In genomic region chrX:55161581-55161980, GRCh38 we compare ENCODE assay signal across 9 cellular contexts. TPM values are rescaled to one million over a fixed set of nuclear protein-coding genes. Genes with fewer than 3 reads are reported as not detected.
DNase-seq lines count a peak whose midpoint lies in the region; ATAC-seq and TF ChIP-seq lines count a peak whose summit lies in the region.
"Had no signal": no experiment of that assay in that cellular context is flagged by ENCODE, and none has a peak within 500 bp of the region (broad histone marks: within the 10 kb centered on the region; RNA-seq: fewer than 3 reads in every experiment).

No MANE protein-coding gene starts in this region.

- H3K4me3 Mint-ChIP-seq in activated CD4-positive, alpha-beta T cell treated with anti-CD3 and anti-CD28 coated beads, Interleukin-2, amount 10 ng/mL, durations not matched to agents 24 days and 14 days: peak overlapping the region; percentile 90
- peak overlapping the region; percentile 85 for H3K4me3 Mint-ChIP-seq in activated CD4-positive, alpha-beta memory T cell treated with anti-CD3 and anti-CD28 coated beads, Interleukin-2, amount 10 ng/mL, durations not matched to agents 7 days and 5 days

- peaks cover 1% of the 10 kb centered on the region for H3K36me3 Mint-ChIP-seq in activated CD4-positive, alpha-beta T cell treated with anti-CD3 and anti-CD28 coated beads, Interleukin-2, amount 10 ng/mL, durations not matched to agents 24 days and 14 days (ENCODE audit: low read depth)
- H3K36me3 Mint-ChIP-seq in activated CD4-positive, alpha-beta memory T cell treated with anti-CD3 and anti-CD28 coated beads, Interleukin-2, amount 10 ng/mL, durations not matched to agents 7 days and 5 days (ENCODE audit: low read depth): no peaks in the 10 kb centered on the region

- peak overlapping the region; percentile 93 for H3K27ac ChIP-seq in left ventricle myocardium inferior (replicated peaks)

- peaks cover 10% of the 10 kb centered on the region for H3K4me1 Mint-ChIP-seq in activated CD4-positive, alpha-beta T cell treated with anti-CD3 and anti-CD28 coated beads, Interleukin-2, amount 10 ng/mL, durations not matched to agents 24 days and 14 days
- peaks cover 17% of the 10 kb centered on the region for H3K4me1 Mint-ChIP-seq in activated CD4-positive, alpha-beta memory T cell treated with anti-CD3 and anti-CD28 coated beads, Interleukin-2, amount 10 ng/mL, durations not matched to agents 7 days and 5 days

- peaks cover 17% of the 10 kb centered on the region for H3K27me3 Mint-ChIP-seq in activated CD4-positive, alpha-beta T cell treated with anti-CD3 and anti-CD28 coated beads, Interleukin-2, amount 10 ng/mL, durations not matched to agents 24 days and 14 days
- peaks cover 3% of the 10 kb centered on the region for H3K27me3 Mint-ChIP-seq in activated CD4-positive, alpha-beta memory T cell treated with anti-CD3 and anti-CD28 coated beads, Interleukin-2, amount 10 ng/mL, durations not matched to agents 7 days and 5 days

- POLR2A ChIA-PET in activated CD4-positive, alpha-beta memory T cell treated with anti-CD3 and anti-CD28 coated beads, Interleukin-2, amount 10 ng/mL, durations not matched to agents 7 days and 5 days (lab: Charles Lee): interaction anchor here (0.6 to 1.5 kb wide), 4 partner anchors 161 to 522 kb away, joined by 3 to 8 read pairs (median 4); partner anchors contain the start of gene APEX2

- no peaks in the 10 kb centered on the region for H3K27me3 ChIP-seq in left ventricle myocardium inferior (ENCODE audit: low read depth)

- no peak for DNase-seq in activated CD4-positive, alpha-beta T cell treated with anti-CD3 and anti-CD28 coated beads, Interleukin-2, amount 10 ng/mL, durations not matched to agents 24 days and 14 days
- no peak for DNase-seq in activated CD4-positive, alpha-beta T cell treated with anti-CD3 and anti-CD28 coated beads for 1 hour
- DNase-seq in activated CD4-positive, alpha-beta memory T cell treated with anti-CD3 and anti-CD28 coated beads, Interleukin-2, amount 10 ng/mL, durations not matched to agents 7 days and 5 days: peak; percentile 15
- DNase-seq in left ventricle myocardium inferior (no peak), retinal pigment epithelial cell (ENCODE audit: low read depth) (no peak), retina (no peak)

- no peaks in the 10 kb centered on the region for H3K9me3 Mint-ChIP-seq in activated CD4-positive, alpha-beta T cell treated with anti-CD3 and anti-CD28 coated beads, Interleukin-2, amount 10 ng/mL, durations not matched to agents 24 days and 14 days
- no peaks in the 10 kb centered on the region for H3K9me3 Mint-ChIP-seq in activated CD4-positive, alpha-beta memory T cell treated with anti-CD3 and anti-CD28 coated beads, Interleukin-2, amount 10 ng/mL, durations not matched to agents 7 days and 5 days

- intact Hi-C loops in activated CD4-positive, alpha-beta T cell treated with anti-CD3 and anti-CD28 coated beads, Interleukin-2, amount 10 ng/mL, durations not matched to agents 24 days and 14 days (cut with micrococcal nuclease): loop anchor here (1.0 to 5.0 kb wide), 6 partner anchors 161 to 1119 kb away; partner anchors contain the start of genes APEX2, PHF8 and TSR2
- intact Hi-C loops in left ventricle myocardium inferior (cut with micrococcal nuclease): no loop called here

- TF ChIP-seq CTCF in left ventricle myocardium inferior (IDR thresholded peaks at IDR 0.05; ENCODE audit: borderline replicate concordance) (no peak), retinal pigment epithelial cell (conservative IDR thresholded peaks at IDR 0.05; ENCODE audit: low read depth, low read length) (no peak)

- H3K4me1 ChIP-seq in left ventricle myocardium inferior: peaks cover 14% of the 10 kb centered on the region

- H3K9me3 ChIP-seq in left ventricle myocardium inferior (replicated peaks): no peaks in the 10 kb centered on the region

- H3K4me3 ChIP-seq in left ventricle myocardium inferior (peak overlapping the region; percentile 71), retinal pigment epithelial cell (ENCODE audit: low read length) (peak overlapping the region; percentile 70)

- ATAC-seq in HG03135 (IDR thresholded peaks at IDR 0.05; ENCODE audit: unreplicated experiment) (no peak), GM21825 (IDR thresholded peaks at IDR 0.05; ENCODE audit: unreplicated experiment) (no peak)

- peak overlapping the region; percentile 97 for H3K27ac Mint-ChIP-seq in activated CD4-positive, alpha-beta T cell treated with anti-CD3 and anti-CD28 coated beads, Interleukin-2, amount 10 ng/mL, durations not matched to agents 24 days and 14 days
- peak overlapping the region; percentile 95 for H3K27ac Mint-ChIP-seq in activated CD4-positive, alpha-beta memory T cell treated with anti-CD3 and anti-CD28 coated beads, Interleukin-2, amount 10 ng/mL, durations not matched to agents 7 days and 5 days

- no peaks in the 10 kb centered on the region for H3K36me3 ChIP-seq in left ventricle myocardium inferior

- CTCF ChIA-PET in activated CD4-positive, alpha-beta memory T cell treated with anti-CD3 and anti-CD28 coated beads, Interleukin-2, amount 10 ng/mL, durations not matched to agents 7 days and 5 days (lab: Charles Lee): interaction anchor here (0.9 to 1.2 kb wide), 3 partner anchors 161 to 327 kb away, joined by 3 to 6 read pairs (median 5); partner anchors contain the start of genes APEX2 and MAGEH1

RNA-seq across cellular contexts. Expression of gene PAGE5, which starts 58.6 kb away (rescaled TPM):
- total RNA-seq in activated CD4-positive, alpha-beta T cell treated with anti-CD3 and anti-CD28 coated beads, Interleukin-2, amount 10 ng/mL, durations not matched to agents 24 days and 14 days: not detected in 2 replicates
- total RNA-seq in activated CD4-positive, alpha-beta memory T cell treated with anti-CD3 and anti-CD28 coated beads, Interleukin-2, amount 10 ng/mL, durations not matched to agents 7 days and 5 days: not detected
- not detected for total RNA-seq in left ventricle myocardium inferior
- total RNA-seq: dermis microvascular lymphatic vessel endothelial cell had no signal
